11 cellular contexts compared by ENCODE assay signal in the genomic region with DNA sequence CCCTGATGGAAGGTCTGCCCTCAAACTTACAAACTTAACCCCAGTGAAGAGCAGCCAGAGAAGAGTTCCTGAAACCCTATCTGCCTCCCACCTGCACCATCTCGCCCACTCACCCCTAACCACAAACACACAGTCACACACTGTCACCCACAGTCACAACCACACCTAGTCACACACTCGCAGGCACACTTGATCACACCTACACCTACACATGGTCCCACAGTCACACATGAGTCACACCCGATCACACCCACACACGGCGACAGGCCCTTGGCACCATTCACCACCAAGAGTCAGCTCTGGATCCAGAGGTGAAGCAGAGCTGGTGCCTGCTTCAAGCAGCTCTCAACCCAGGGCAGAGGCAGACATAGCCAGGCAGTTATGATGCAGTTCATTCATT. TPM values are rescaled to one million over a fixed set of nuclear protein-coding genes. Genes with fewer than 3 reads are reported as not detected.
A peak's percentile ranks its signal among the peaks of the same experiment; 100 is the strongest.
DNase-seq lines count a peak whose midpoint lies in the region; ATAC-seq and FAIRE-seq lines count a peak whose summit lies in the region.
"Had no signal": no experiment of that assay in that cellular context is flagged by ENCODE, and none has a peak within 500 bp of the region (broad histone marks: within the 10 kb centered on the region; RNA-seq: fewer than 3 reads in every experiment).

No MANE protein-coding gene starts in this region.

- H3K36me3 Mint-ChIP-seq in activated T-cell treated with anti-CD3 and anti-CD28 coated beads, Interleukin-2, amount 50 U/mL, for 72 hours (ENCODE audit: insufficient read depth in 2 of 2): peaks cover 4 to 6% of the 10 kb centered on the region in 2 donors
- H3K36me3 Mint-ChIP-seq in memory B cell: peaks cover 10% of the 10 kb centered on the region
- H3K36me3 Mint-ChIP-seq in stimulated activated memory B cell treated with anti-CD40 and anti-IgM and Interleukin-4, amounts not matched to agents 10 μg/mL and 1 μg/mL and 100 μg/mL, for 72 hours: peaks cover 9% of the 10 kb centered on the region

- no peaks in the 10 kb centered on the region for H3K9me3 Mint-ChIP-seq in activated T-cell treated with anti-CD3 and anti-CD28 coated beads, Interleukin-2, amount 50 U/mL, for 72 hours
- no peaks in the 10 kb centered on the region for H3K9me3 Mint-ChIP-seq in memory B cell
- no peaks in the 10 kb centered on the region for H3K9me3 Mint-ChIP-seq in stimulated activated memory B cell treated with anti-CD40 and anti-IgM and Interleukin-4, amounts not matched to agents 10 μg/mL and 1 μg/mL and 100 μg/mL, for 72 hours

- peak overlapping the region; percentile 1 for H3K27ac Mint-ChIP-seq in activated T-cell treated with anti-CD3 and anti-CD28 coated beads, Interleukin-2, amount 50 U/mL, for 72 hours
- H3K27ac Mint-ChIP-seq in memory B cell: peak overlapping the region; percentile 72
- peak overlapping the region; percentile 11 for H3K27ac Mint-ChIP-seq in stimulated activated memory B cell treated with anti-CD40 and anti-IgM and Interleukin-4, amounts not matched to agents 10 μg/mL and 1 μg/mL and 100 μg/mL, for 72 hours

- H3K4me1 Mint-ChIP-seq in activated T-cell treated with anti-CD3 and anti-CD28 coated beads, Interleukin-2, amount 50 U/mL, for 72 hours (ENCODE audit: low read depth): peaks cover 57% of the 10 kb centered on the region
- peaks cover 33% of the 10 kb centered on the region for H3K4me1 Mint-ChIP-seq in memory B cell
- H3K4me1 Mint-ChIP-seq in stimulated activated memory B cell treated with anti-CD40 and anti-IgM and Interleukin-4, amounts not matched to agents 10 μg/mL and 1 μg/mL and 100 μg/mL, for 72 hours: peaks cover 64% of the 10 kb centered on the region

- DNase-seq in RCC 7860 (ENCODE audit: low spot score) (peak; percentile 47), memory B cell (ENCODE audit: low spot score in 2 of 2) (no peak), NCI-H748 (lab: John Stamatoyannopoulos, UW; ENCODE audit: unreplicated experiment) (no peak), DMS 273 treated with DMSO at 0.1 percent for 48 hours (lab: John Stamatoyannopoulos, UW) (no peak), hepatic stellate cell (ENCODE audit: low spot score) (no peak)
- DNase-seq in activated T-cell treated with anti-CD3 and anti-CD28 coated beads, Interleukin-2, amount 50 U/mL, for 72 hours: peak; percentile 79 to 90

- H3K27me3 Mint-ChIP-seq in activated T-cell treated with anti-CD3 and anti-CD28 coated beads, Interleukin-2, amount 50 U/mL, for 72 hours (ENCODE audit: low read depth): peaks cover 5% of the 10 kb centered on the region
- H3K27me3 Mint-ChIP-seq in memory B cell: no peaks in the 10 kb centered on the region
- H3K27me3 Mint-ChIP-seq in stimulated activated memory B cell treated with anti-CD40 and anti-IgM and Interleukin-4, amounts not matched to agents 10 μg/mL and 1 μg/mL and 100 μg/mL, for 72 hours: no peaks in the 10 kb centered on the region

- FAIRE-seq in RCC 7860 (lab: Jason Lieb, UNC): no peak
- FAIRE-seq: frontal cortex had no signal

- peak overlapping the region; percentile 1 to 46 for H3K4me3 Mint-ChIP-seq in activated T-cell treated with anti-CD3 and anti-CD28 coated beads, Interleukin-2, amount 50 U/mL, for 72 hours
- no peak overlapping the region for H3K4me3 Mint-ChIP-seq in memory B cell
- H3K4me3 Mint-ChIP-seq in stimulated activated memory B cell treated with anti-CD40 and anti-IgM and Interleukin-4, amounts not matched to agents 10 μg/mL and 1 μg/mL and 100 μg/mL, for 72 hours: no peak overlapping the region

- peak; percentile 89 to 90 for ATAC-seq in activated T-cell treated with anti-CD3 and anti-CD28 coated beads, Interleukin-2, amount 50 U/mL, for 72 hours (replicated peaks in 1 of 2)
- ATAC-seq in memory B cell (ENCODE audit: low read depth): peak; percentile 56
- ATAC-seq in stimulated activated memory B cell treated with anti-CD40 and anti-IgM and Interleukin-4, amounts not matched to agents 10 μg/mL and 1 μg/mL and 100 μg/mL, for 72 hours: peak; percentile 67
- no peak for ATAC-seq in GM18909 (IDR thresholded peaks at IDR 0.05; ENCODE audit: poor library complexity, unreplicated experiment)

RNA-seq across cellular contexts. Expression of a gene that starts 6.1 kb away (rescaled TPM):
- 10 to 100 TPM; 25.3 to 31.8 TPM for total RNA-seq in activated T-cell treated with anti-CD3 and anti-CD28 coated beads, Interleukin-2, amount 50 U/mL, for 72 hours

RNA-seq across cellular contexts. Expression of a gene that starts 22.9 kb away (rescaled TPM):
- not detected for total RNA-seq in activated T-cell treated with anti-CD3 and anti-CD28 coated beads, Interleukin-2, amount 50 U/mL, for 72 hours
- total RNA-seq: activated CD8-positive, alpha-beta memory T cell treated with anti-CD3 and anti-CD28 coated beads for 36 hours; omental fat pad had no signal

RNA-seq across cellular contexts. Expression of a gene that starts 23.1 kb away (rescaled TPM):
- under 1 TPM in 1 of 2 donors, not detected in 1; 0.81 TPM for total RNA-seq in activated T-cell treated with anti-CD3 and anti-CD28 coated beads, Interleukin-2, amount 50 U/mL, for 72 hours
- total RNA-seq: activated CD8-positive, alpha-beta memory T cell treated with anti-CD3 and anti-CD28 coated beads for 36 hours; omental fat pad had no signal

RNA-seq across cellular contexts. Expression of a gene that starts 43.4 kb away (rescaled TPM):
- 1 to 10 TPM; 1.4 to 2.0 TPM for total RNA-seq in activated T-cell treated with anti-CD3 and anti-CD28 coated beads, Interleukin-2, amount 50 U/mL, for 72 hours

Comparison
In these comparisons a context has a peak if more than half of its experiments do, and no peak if none do; other contexts are left out.
1. DNase-seq: peak in RCC 7860 (single experiment) and activated T-cell treated with anti-CD3 and anti-CD28 coated beads, Interleukin-2, amount 50 U/mL, for 72 hours (2 of 2); none in memory B cell (0 of 2), NCI-H748 (single experiment), DMS 273 treated with DMSO at 0.1 percent for 48 hours (single experiment) and hepatic stellate cell (single experiment).
2. H3K27ac Mint-ChIP-seq: peak in every context shown above with its lines; median percentile 72 in memory B cell; 11 in stimulated activated memory B cell treated with anti-CD40 and anti-IgM and Interleukin-4, amounts not matched to agents 10 μg/mL and 1 μg/mL and 100 μg/mL, for 72 hours; 1 in activated T-cell treated with anti-CD3 and anti-CD28 coated beads, Interleukin-2, amount 50 U/mL, for 72 hours.
3. H3K4me3 Mint-ChIP-seq: peak in activated T-cell treated with anti-CD3 and anti-CD28 coated beads, Interleukin-2, amount 50 U/mL, for 72 hours (2 of 2); none in memory B cell (single experiment) and stimulated activated memory B cell treated with anti-CD40 and anti-IgM and Interleukin-4, amounts not matched to agents 10 μg/mL and 1 μg/mL and 100 μg/mL, for 72 hours (single experiment).